Comparison of ENCODE assay signal across 16 cellular contexts in genomic region chr5:120823316-120823715, GRCh38.
DNase-seq lines count a peak whose midpoint lies in the region; ATAC-seq and TF ChIP-seq lines count a peak whose summit lies in the region.
"Had no signal": no experiment of that assay in that cellular context is flagged by ENCODE, and none has a peak within 500 bp of the region (broad histone marks: within the 10 kb centered on the region; RNA-seq: fewer than 3 reads in every experiment).

No MANE protein-coding gene starts in this region.

- no peaks in the 10 kb centered on the region for H3K36me3 Mint-ChIP-seq in T-cell
- no peaks in the 10 kb centered on the region for H3K36me3 Mint-ChIP-seq in activated T-helper 2 cell treated with anti-CD3 and anti-CD28 coated beads, Interferon-gamma antibody, Interleukin-2, Interleukin-4, amounts not matched to agents 10 μg/mL and 5 μg/mL and 100 μg/mL, durations not matched to agents 14 hours and 24 hours and 36 hours (ENCODE audit: low read depth)
- H3K36me3 Mint-ChIP-seq: CD14-positive monocyte; CD8-positive, alpha-beta memory T cell had no signal

- no peak overlapping the region for H3K27ac Mint-ChIP-seq in T-cell
- no peak overlapping the region for H3K27ac Mint-ChIP-seq in activated T-helper 2 cell treated with anti-CD3 and anti-CD28 coated beads, Interferon-gamma antibody, Interleukin-2, Interleukin-4, amounts not matched to agents 10 μg/mL and 5 μg/mL and 100 μg/mL, durations not matched to agents 14 hours and 24 hours and 36 hours
- H3K27ac Mint-ChIP-seq: CD14-positive monocyte; CD8-positive, alpha-beta memory T cell; GM23338; H9; HFFc6 had no signal

- no peak overlapping the region for H3K4me3 ChIP-seq in HFF-Myc (replicated peaks; ENCODE audit: low read depth, low read length)
- no peak overlapping the region for H3K4me3 ChIP-seq in choroid plexus epithelial cell (ENCODE audit: low read depth, low read length)
- H3K4me3 ChIP-seq: GM23338 had no signal

- no peak for TF ChIP-seq CTCF in HFF-Myc (IDR thresholded peaks at IDR 0.05; ENCODE audit: low read depth, low read length, missing control alignments)
- TF ChIP-seq CTCF in choroid plexus epithelial cell (conservative IDR thresholded peaks at IDR 0.05; ENCODE audit: low read depth, low read length) = no peak
- TF ChIP-seq CTCF in GM10248 (IDR thresholded peaks at IDR 0.05; ENCODE audit: control extremely low read depth, extremely low read depth, low read depth, missing control alignments) = no peak

- H3K4me1 Mint-ChIP-seq in T-cell = no peaks in the 10 kb centered on the region
- H3K4me1 Mint-ChIP-seq in activated T-helper 2 cell treated with anti-CD3 and anti-CD28 coated beads, Interferon-gamma antibody, Interleukin-2, Interleukin-4, amounts not matched to agents 10 μg/mL and 5 μg/mL and 100 μg/mL, durations not matched to agents 14 hours and 24 hours and 36 hours (ENCODE audit: low read depth) = no peaks in the 10 kb centered on the region
- H3K4me1 Mint-ChIP-seq: CD14-positive monocyte; CD8-positive, alpha-beta memory T cell had no signal

- POLR2A ChIA-PET in T-cell (lab: Charles Lee) = no interaction called here
- POLR2A ChIA-PET in GM10248 (lab: Yijun Ruan, JAX) = no interaction called here

- intact Hi-C loops in activated T-helper 2 cell treated with anti-CD3 and anti-CD28 coated beads, Interferon-gamma antibody, Interleukin-2, Interleukin-4, amounts not matched to agents 10 μg/mL and 5 μg/mL and 100 μg/mL, durations not matched to agents 14 hours and 24 hours and 36 hours (cut with micrococcal nuclease) = no loop called here

- no peaks in the 10 kb centered on the region for H3K27me3 Mint-ChIP-seq in T-cell
- no peaks in the 10 kb centered on the region for H3K27me3 Mint-ChIP-seq in activated T-helper 2 cell treated with anti-CD3 and anti-CD28 coated beads, Interferon-gamma antibody, Interleukin-2, Interleukin-4, amounts not matched to agents 10 μg/mL and 5 μg/mL and 100 μg/mL, durations not matched to agents 14 hours and 24 hours and 36 hours (ENCODE audit: low read depth)
- H3K27me3 Mint-ChIP-seq: CD8-positive, alpha-beta memory T cell had no signal

- ATAC-seq in GM19035 (IDR thresholded peaks at IDR 0.05; ENCODE audit: unreplicated experiment) = no peak
- ATAC-seq in T-cell (replicated peaks in 1 of 4) = no peak
- ATAC-seq: GM23338, HepG2 had no signal

- H3K9me3 Mint-ChIP-seq in T-cell = peaks cover 0 to 8% (median 5%) of the 10 kb centered on the region in 3 donors
- H3K9me3 Mint-ChIP-seq in activated T-helper 2 cell treated with anti-CD3 and anti-CD28 coated beads, Interferon-gamma antibody, Interleukin-2, Interleukin-4, amounts not matched to agents 10 μg/mL and 5 μg/mL and 100 μg/mL, durations not matched to agents 14 hours and 24 hours and 36 hours = peaks cover 7% of the 10 kb centered on the region
- H3K9me3 Mint-ChIP-seq: HFFc6 had no signal

- DNase-seq in ELR (ENCODE audit: low read depth) (peak; percentile 42), HFF-Myc (ENCODE audit: extremely low read depth, low read depth) (peak; percentile 14), choroid plexus epithelial cell (ENCODE audit: low read depth) (peak; percentile 10), iris pigment epithelial cell (ENCODE audit: low read depth) (peak; percentile 19), T-cell (no peak), GM10248 (ENCODE audit: extremely low spot score) (no peak)
- DNase-seq in activated T-helper 2 cell treated with anti-CD3 and anti-CD28 coated beads, Interferon-gamma antibody, Interleukin-2, Interleukin-4, amounts not matched to agents 10 μg/mL and 5 μg/mL and 100 μg/mL, durations not matched to agents 14 hours and 24 hours and 36 hours (ENCODE audit: low spot score) = no peak
- DNase-seq: Caco-2; CD8-positive, alpha-beta memory T cell; GDM1; H9; HFFc6 had no signal

- H3K4me3 Mint-ChIP-seq in T-cell = no peak overlapping the region
- no peak overlapping the region for H3K4me3 Mint-ChIP-seq in activated T-helper 2 cell treated with anti-CD3 and anti-CD28 coated beads, Interferon-gamma antibody, Interleukin-2, Interleukin-4, amounts not matched to agents 10 μg/mL and 5 μg/mL and 100 μg/mL, durations not matched to agents 14 hours and 24 hours and 36 hours (ENCODE audit: low read depth)
- H3K4me3 Mint-ChIP-seq: CD14-positive monocyte; CD8-positive, alpha-beta memory T cell; GM23338; H9; HFFc6 had no signal

- CTCF ChIA-PET in T-cell (lab: Charles Lee) (no interaction called here), GM10248 (lab: Yijun Ruan, JAX) (no interaction called here)

Comparison
In these comparisons a context has a peak if more than half of its experiments do, and no peak if none do; other contexts are left out.
1. DNase-seq: peak in ELR (single experiment), HFF-Myc (single experiment), choroid plexus epithelial cell (single experiment) and iris pigment epithelial cell (single experiment); none in T-cell (0 of 34), activated T-helper 2 cell treated with anti-CD3 and anti-CD28 coated beads, Interferon-gamma antibody, Interleukin-2, Interleukin-4, amounts not matched to agents 10 μg/mL and 5 μg/mL and 100 μg/mL, durations not matched to agents 14 hours and 24 hours and 36 hours (single experiment) and GM10248 (single experiment).